11 cellular contexts compared by ENCODE assay signal in genomic region chr15:80507131-80507530, GRCh38.
DNase-seq lines count a peak whose midpoint lies in the region; ATAC-seq and TF ChIP-seq lines count a peak whose summit lies in the region.
"Had no signal": no experiment of that assay in that cellular context is flagged by ENCODE, and none has a peak within 500 bp of the region (broad histone marks: within the 10 kb centered on the region; RNA-seq: fewer than 3 reads in every experiment).

No MANE protein-coding gene starts in this region.

- H3K27ac ChIP-seq in cingulate gyrus (ENCODE audit: low read depth, low read length) (peak overlapping the region; percentile 14), lower lobe of right lung (peak overlapping the region; percentile 18)

- no peak for TF ChIP-seq CTCF in HFF-Myc (IDR thresholded peaks at IDR 0.05; ENCODE audit: low read depth, low read length, missing control alignments)
- TF ChIP-seq CTCF in lower lobe of right lung (IDR thresholded peaks at IDR 0.05) = no peak

- H3K36me3 ChIP-seq in lower lobe of right lung = no peaks in the 10 kb centered on the region

- peak; percentile 51 for DNase-seq in HFF-Myc (ENCODE audit: extremely low read depth, low read depth)
- no peak for DNase-seq in lower lobe of right lung
- no peak for DNase-seq in NCI-H2227 (lab: John Stamatoyannopoulos, UW; ENCODE audit: unreplicated experiment)
- no peak for DNase-seq in nucleus accumbens (lab: John Stamatoyannopoulos, UW)
- DNase-seq in kidney tubule cell (ENCODE audit: low spot score) = no peak
- DNase-seq: NCI-H146, NCI-H69 had no signal

- intact Hi-C loops in lower lobe of right lung (cut with DNase I) = no loop called here

- no peak for ATAC-seq in lower lobe of right lung
- ATAC-seq in GM19452 (IDR thresholded peaks at IDR 0.05; ENCODE audit: unreplicated experiment) = no peak
- ATAC-seq: GM12878 had no signal

- peak overlapping the region; percentile 12; the same call in 1 of the 2 replicates for H3K4me3 ChIP-seq in HFF-Myc (replicated peaks; ENCODE audit: low read depth, low read length)
- no peak overlapping the region for H3K4me3 ChIP-seq in lower lobe of right lung
- H3K4me3 ChIP-seq: BLaER1 treated with 17β-estradiol and CSF1 and Interleukin-3, amounts not matched to agents 10 nM and 100 nM; GM12878 had no signal

- no peaks in the 10 kb centered on the region for H3K27me3 ChIP-seq in lower lobe of right lung (ENCODE audit: low read depth)
- H3K27me3 ChIP-seq: BLaER1 treated with 17β-estradiol and CSF1 and Interleukin-3, amounts not matched to agents 10 nM and 100 nM had no signal

- no peaks in the 10 kb centered on the region for H3K9me3 ChIP-seq in lower lobe of right lung

- peaks cover 4% of the 10 kb centered on the region for H3K4me1 ChIP-seq in lower lobe of right lung
